In the genomic region with DNA sequence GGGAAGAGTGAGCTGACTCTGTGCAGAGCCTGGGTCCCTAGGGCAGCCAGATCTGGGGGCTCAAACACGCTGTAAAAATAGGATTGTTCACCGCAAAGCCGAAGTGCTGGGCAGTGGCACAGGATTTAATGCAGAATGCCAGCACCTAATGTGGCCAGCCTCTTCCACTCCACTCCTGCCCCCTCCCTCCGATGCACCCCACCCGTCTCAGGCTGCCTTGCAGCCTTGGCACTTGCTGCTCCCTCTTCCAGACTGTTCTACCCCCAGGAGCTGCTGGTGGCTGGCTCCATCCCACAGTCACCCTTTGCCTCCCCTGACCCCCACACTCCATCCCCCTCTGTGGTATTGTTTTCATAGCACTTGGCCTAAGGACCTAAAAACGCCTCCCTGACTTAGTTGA, we compare ENCODE assay signal across 19 cellular contexts.
DNase-seq lines count a peak whose midpoint lies in the region; ATAC-seq and TF ChIP-seq lines count a peak whose summit lies in the region.
"Had no signal": no experiment of that assay in that cellular context is flagged by ENCODE, and none has a peak within 500 bp of the region (broad histone marks: within the 10 kb centered on the region; RNA-seq: fewer than 3 reads in every experiment).

No MANE protein-coding gene starts in this region.

- POLR2A ChIA-PET in T-cell (lab: Charles Lee): no interaction called here

- peak overlapping the region; percentile 26 for H2BK120ac ChIP-seq in neuronal stem cell (ENCODE audit: low read depth, low read length)

- H3K4me3 Mint-ChIP-seq in T-helper 2 cell treated with Interferon-gamma antibody and Interleukin-4, amounts not matched to agents 5 μg/mL and 100 μg/mL, for 36 hours: peak overlapping the region; percentile 72
- peak overlapping the region in 1 of 3 donors; percentile 28 for H3K4me3 Mint-ChIP-seq in T-cell
- H3K4me3 Mint-ChIP-seq in central memory CD8-positive, alpha-beta T cell: no peak overlapping the region

- H2AFZ ChIP-seq in neuronal stem cell (ENCODE audit: low read length) (no peak overlapping the region), MM.1S (ENCODE audit: low read length) (no peak overlapping the region)
- H2AFZ ChIP-seq: parathyroid adenoma had no signal

- peak overlapping the region; percentile 22 for H2BK5ac ChIP-seq in neuronal stem cell (ENCODE audit: low read length)

- no peaks in the 10 kb centered on the region for H4K20me1 ChIP-seq in MM.1S (ENCODE audit: insufficient read depth, low read length)

- H2AK5ac ChIP-seq in neuronal stem cell (ENCODE audit: low read depth, low read length): peak overlapping the region; percentile 77

- peaks cover 16 to 37% of the 10 kb centered on the region in 2 donors for H3K4me1 ChIP-seq in neuronal stem cell (ENCODE audit: control insufficient read depth in 2 of 2, insufficient read depth in 1 of 2, low read depth in 1 of 2, low read length in 2 of 2)
- H3K4me1 ChIP-seq in tibial nerve: peaks cover 0 to 17% (median 0%) of the 10 kb centered on the region in 4 donors
- H3K4me1 ChIP-seq in MM.1S (ENCODE audit: low read length): peaks cover 23% of the 10 kb centered on the region
- H3K4me1 ChIP-seq: parathyroid adenoma had no signal

- H3K4me3 ChIP-seq in neuronal stem cell (ENCODE audit: low read length in 2 of 2): no peak overlapping the region
- H3K4me3 ChIP-seq in tibial nerve: no peak overlapping the region
- H3K4me3 ChIP-seq in MM.1S (ENCODE audit: low read length): no peak overlapping the region
- H3K4me3 ChIP-seq: Peyer's patch had no signal

- peaks cover 81% of the 10 kb centered on the region for H3K36me3 Mint-ChIP-seq in T-helper 2 cell treated with Interferon-gamma antibody and Interleukin-4, amounts not matched to agents 5 μg/mL and 100 μg/mL, for 36 hours (ENCODE audit: low read depth)
- peaks cover 47% of the 10 kb centered on the region for H3K36me3 Mint-ChIP-seq in T-cell
- H3K36me3 Mint-ChIP-seq in central memory CD8-positive, alpha-beta T cell (ENCODE audit: insufficient read depth): peaks cover 37% of the 10 kb centered on the region

- H3K18ac ChIP-seq in neuronal stem cell (ENCODE audit: low read length): peak overlapping the region; percentile 74

- H4K8ac ChIP-seq in neuronal stem cell (ENCODE audit: low read depth, low read length): no peak overlapping the region

- no peak overlapping the region for H2BK12ac ChIP-seq in neuronal stem cell (ENCODE audit: low read length)

- H3K36me3 ChIP-seq in neuronal stem cell (replicated peaks in 1 of 2; ENCODE audit: control insufficient read depth in 2 of 2, insufficient read depth in 2 of 2, low read length in 2 of 2) (no peaks in the 10 kb centered on the region), tibial nerve (peaks cover 0 to 16% (median 3%) of the 10 kb centered on the region in 3 donors), MM.1S (replicated peaks; ENCODE audit: insufficient read depth, low read length) (no peaks in the 10 kb centered on the region; the same call in 1 of the 2 replicates)
- H3K36me3 ChIP-seq: Peyer's patch had no signal

- no peaks in the 10 kb centered on the region for H3K27me3 Mint-ChIP-seq in T-helper 2 cell treated with Interferon-gamma antibody and Interleukin-4, amounts not matched to agents 5 μg/mL and 100 μg/mL, for 36 hours (ENCODE audit: low read depth)
- no peaks in the 10 kb centered on the region for H3K27me3 Mint-ChIP-seq in T-cell
- no peaks in the 10 kb centered on the region for H3K27me3 Mint-ChIP-seq in central memory CD8-positive, alpha-beta T cell

- peaks cover 5% of the 10 kb centered on the region for H3K9me3 Mint-ChIP-seq in T-helper 2 cell treated with Interferon-gamma antibody and Interleukin-4, amounts not matched to agents 5 μg/mL and 100 μg/mL, for 36 hours
- H3K9me3 Mint-ChIP-seq in T-cell: peaks cover 0 to 5% (median 5%) of the 10 kb centered on the region in 3 donors
- peaks cover 5% of the 10 kb centered on the region for H3K9me3 Mint-ChIP-seq in central memory CD8-positive, alpha-beta T cell

- H3K79me2 ChIP-seq in MM.1S (ENCODE audit: low read length): peaks cover 100% of the 10 kb centered on the region
- H3K79me2 ChIP-seq: parathyroid adenoma had no signal

- H3K27ac Mint-ChIP-seq in T-helper 2 cell treated with Interferon-gamma antibody and Interleukin-4, amounts not matched to agents 5 μg/mL and 100 μg/mL, for 36 hours: peak overlapping the region; percentile 84
- H3K27ac Mint-ChIP-seq in T-cell: peak overlapping the region; percentile 94 to 95
- peak overlapping the region; percentile 90 for H3K27ac Mint-ChIP-seq in central memory CD8-positive, alpha-beta T cell (ENCODE audit: low read depth)

- peak overlapping the region; percentile 25 for H3K14ac ChIP-seq in neuronal stem cell (ENCODE audit: low read length)

- no CpG with 5 or more reads among the region's 6 CpGs for WGBS in neuronal stem cell (ENCODE audit: extremely low coverage in 2 of 2, insufficient read length in 2 of 2, insufficient replicate concordance in 1 of 2), 2 donors
- 87 to 91% methylated on average over 6 of the region's 6 CpGs for WGBS in tibial nerve, 2 donors

- no peak for TF ChIP-seq POLR2A in tibial nerve (IDR thresholded peaks at IDR 0.05)

- no peak overlapping the region for H3K4me2 ChIP-seq in neuronal stem cell (ENCODE audit: insufficient read depth, low read length, poor library complexity, severe bottlenecking)
- H3K4me2 ChIP-seq in MM.1S (ENCODE audit: low read depth, low read length): no peak overlapping the region

- TF ChIP-seq CTCF in tibial nerve (IDR thresholded peaks at IDR 0.05): no peak
- no peak for TF ChIP-seq CTCF in MM.1S (IDR thresholded peaks at IDR 0.05; ENCODE audit: low read length)

- no peaks in the 10 kb centered on the region for H3K9me2 ChIP-seq in MM.1S (replicated peaks; ENCODE audit: insufficient read depth, low read length)

- H3K23ac ChIP-seq in neuronal stem cell (ENCODE audit: low read depth, low read length, poor library complexity): no peak overlapping the region

- no peak for DNase-seq in T-helper 2 cell treated with Interferon-gamma antibody and Interleukin-4, amounts not matched to agents 5 μg/mL and 100 μg/mL, for 36 hours (ENCODE audit: low spot score)
- DNase-seq in T-helper 2 cell (no peak), T-cell (no peak), neuronal stem cell (ENCODE audit: low spot score) (no peak), hippocampal formation (lab: John Stamatoyannopoulos, UW) (no peak), tibial nerve (ENCODE audit: low spot score in 2 of 2) (no peak), MM.1S (no peak)
- no peak for DNase-seq in central memory CD8-positive, alpha-beta T cell (ENCODE audit: low spot score in 2 of 2)
- DNase-seq: 8988T; activated CD8-positive, alpha-beta memory T cell treated with anti-CD3 and anti-CD28 coated beads, Interleukin-2, amount 50 U/mL, for 4 hours; C1 segment of cervical spinal cord; DMS79; IMR-90; MV-4-11; NCI-H2107; Peyer's patch; stimulated activated naive CD4-positive, alpha-beta T cell had no signal

- H3K9ac ChIP-seq in neuronal stem cell (ENCODE audit: low read depth, low read length, poor library complexity): no peak overlapping the region
- H3K9ac ChIP-seq in MM.1S (ENCODE audit: low read length): no peak overlapping the region
- H3K9ac ChIP-seq: parathyroid adenoma had no signal

- H3K4ac ChIP-seq in neuronal stem cell (ENCODE audit: low read length): no peak overlapping the region

- peaks cover 3% of the 10 kb centered on the region for H3K79me1 ChIP-seq in neuronal stem cell (ENCODE audit: low read depth, low read length)

- H3K9me3 ChIP-seq in neuronal stem cell (replicated peaks in 1 of 2; ENCODE audit: control insufficient read depth in 2 of 2, insufficient read depth in 1 of 2, low read depth in 1 of 2, low read length in 2 of 2) (peaks cover 7 to 23% of the 10 kb centered on the region in 2 donors), tibial nerve (peaks cover 0 to 14% (median 0%) of the 10 kb centered on the region in 4 donors), MM.1S (replicated peaks; ENCODE audit: insufficient read depth, low read length) (no peaks in the 10 kb centered on the region)

- H3K27ac ChIP-seq in neuronal stem cell (replicated peaks; ENCODE audit: low read length) (peak overlapping the region; percentile 70), tibial nerve (no peak overlapping the region), MM.1S (ENCODE audit: low read length) (no peak overlapping the region)
- H3K27ac ChIP-seq: parathyroid adenoma, Peyer's patch had no signal

- no peak for TF ChIP-seq EP300 in tibial nerve (IDR thresholded peaks at IDR 0.05)

- H4K91ac ChIP-seq in neuronal stem cell (ENCODE audit: low read depth, low read length, poor library complexity): no peak overlapping the region

- H2BK15ac ChIP-seq in neuronal stem cell (ENCODE audit: low read length): no peak overlapping the region

- H3K27me3 ChIP-seq in neuronal stem cell (ENCODE audit: control insufficient read depth in 3 of 3, insufficient read depth in 3 of 3, low read depth in 1 of 3, low read length in 3 of 3) (peaks cover 0 to 86% (median 0%) of the 10 kb centered on the region in 3 experiments), tibial nerve (no peaks in the 10 kb centered on the region), MM.1S (replicated peaks; ENCODE audit: insufficient read depth, low read length) (no peaks in the 10 kb centered on the region)
- H3K27me3 ChIP-seq: Peyer's patch had no signal

- H3K4me1 Mint-ChIP-seq in T-helper 2 cell treated with Interferon-gamma antibody and Interleukin-4, amounts not matched to agents 5 μg/mL and 100 μg/mL, for 36 hours (ENCODE audit: low read depth): peaks cover 83% of the 10 kb centered on the region
- peaks cover 79 to 95% (median 89%) of the 10 kb centered on the region in 3 donors for H3K4me1 Mint-ChIP-seq in T-cell
- peaks cover 69% of the 10 kb centered on the region for H3K4me1 Mint-ChIP-seq in central memory CD8-positive, alpha-beta T cell

- peaks cover 11% of the 10 kb centered on the region for H3F3A ChIP-seq in MM.1S (ENCODE audit: insufficient read depth, low read length)

- no peak for ATAC-seq in T-cell (replicated peaks in 1 of 4)
- no peak for ATAC-seq in central memory CD8-positive, alpha-beta T cell (replicated peaks; ENCODE audit: extremely low read depth, poor library complexity, severe bottlenecking)
- ATAC-seq: SK-N-SH treated with all-trans-retinoic acid at 6 μM for 48 hours had no signal

- CTCF ChIA-PET in T-cell (lab: Charles Lee): no interaction called here
